Comparison of ENCODE assay signal across 16 cellular contexts in the genomic region with DNA sequence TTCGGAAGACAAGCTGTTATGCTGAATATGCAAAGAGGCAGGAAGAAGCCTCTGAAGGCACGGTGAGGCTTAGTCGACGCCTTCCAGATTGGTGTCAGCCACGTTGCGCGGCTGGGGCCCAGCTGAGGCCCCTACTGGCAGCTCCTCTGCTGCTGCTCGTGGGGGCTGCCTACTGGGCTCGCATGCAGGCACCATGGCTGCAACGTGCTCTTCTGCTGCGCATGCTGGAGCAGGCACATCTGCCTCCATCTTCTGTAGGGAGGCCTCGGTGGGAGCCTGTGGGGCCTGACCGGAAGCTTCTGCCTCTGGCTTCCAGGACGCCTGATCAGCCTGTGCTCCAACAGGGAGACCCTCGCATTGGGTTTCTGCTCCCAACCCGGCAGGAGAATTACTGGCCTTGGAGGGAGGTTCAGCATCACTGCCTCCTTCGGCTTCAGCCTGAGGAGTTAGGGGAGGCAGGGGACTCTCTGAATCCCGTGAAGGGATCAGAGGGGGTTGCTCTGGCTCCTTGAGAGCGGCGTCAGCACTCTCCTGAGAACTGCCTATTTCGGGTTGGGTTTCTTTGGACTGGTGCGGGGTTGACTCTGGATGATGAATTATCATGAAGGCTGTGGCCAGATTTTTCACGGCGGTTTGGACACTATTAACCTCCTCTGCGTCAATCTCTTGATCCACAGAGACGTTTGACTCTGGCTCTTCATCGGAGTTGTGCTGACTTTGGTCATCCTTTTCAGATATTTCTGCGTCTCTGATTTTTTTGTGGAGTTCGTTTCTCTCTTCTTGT. TPM values are rescaled to one million over a fixed set of nuclear protein-coding genes. Genes with fewer than 3 reads are reported as not detected.
A peak's percentile ranks its signal among the peaks of the same experiment; 100 is the strongest.
DNase-seq lines count a peak whose midpoint lies in the region; ATAC-seq and TF ChIP-seq lines count a peak whose summit lies in the region.
"Had no signal": no experiment of that assay in that cellular context is flagged by ENCODE, and none has a peak within 500 bp of the region (broad histone marks: within the 10 kb centered on the region; RNA-seq: fewer than 3 reads in every experiment).

No MANE protein-coding gene starts in this region.

- 62 to 79% (median 64%) methylated on average over 29 of the region's 29 CpGs for WGBS in psoas muscle, 3 donors
- 92% methylated on average over 29 of the region's 29 CpGs for WGBS in hepatocyte (ENCODE audit: low lambda C conversion rate, missing lambda C conversion rate)

- H3K9me3 ChIP-seq in psoas muscle (no peaks in the 10 kb centered on the region), hepatocyte (ENCODE audit: low read depth) (no peaks in the 10 kb centered on the region)
- H3K9me3 ChIP-seq: SJCRH30 had no signal

- no peak overlapping the region for H3K4me3 ChIP-seq in fibroblast of the aortic adventitia (ENCODE audit: low read depth, low read length)
- no peak overlapping the region for H3K4me3 ChIP-seq in psoas muscle
- no peak overlapping the region for H3K4me3 ChIP-seq in hepatocyte
- H3K4me3 ChIP-seq: SJCRH30 had no signal

- H4K20me1 ChIP-seq in hepatocyte (ENCODE audit: insufficient read depth, poor library complexity, severe bottlenecking) = no peaks in the 10 kb centered on the region

- H3K27ac ChIP-seq in psoas muscle (peak overlapping the region; percentile 84), hepatocyte (no peak overlapping the region)
- H3K27ac ChIP-seq: 22Rv1, SJCRH30 had no signal

- no peak overlapping the region for H3K4me2 ChIP-seq in hepatocyte

- no peak for TF ChIP-seq CTCF in fibroblast of the aortic adventitia (IDR thresholded peaks at IDR 0.05; ENCODE audit: insufficient read depth, low read length)
- TF ChIP-seq CTCF in psoas muscle (IDR thresholded peaks at IDR 0.05) = no peak
- no peak for TF ChIP-seq CTCF in hepatocyte (IDR thresholded peaks at IDR 0.05; ENCODE audit: poor library complexity)

- no peaks in the 10 kb centered on the region for H3K27me3 ChIP-seq in psoas muscle (ENCODE audit: insufficient read depth in 3 of 3, low read length in 2 of 3)
- no peaks in the 10 kb centered on the region for H3K27me3 ChIP-seq in hepatocyte
- H3K27me3 ChIP-seq: SJCRH30 had no signal

- DNase-seq in DMS 273 (lab: John Stamatoyannopoulos, UW; ENCODE audit: unreplicated experiment) (peak; percentile 24), DMS 273 treated with DMSO at 0.1 percent for 48 hours (lab: John Stamatoyannopoulos, UW) (no peak), NCI-H446 treated with DMSO at 0.1 percent for 48 hours (lab: John Stamatoyannopoulos, UW) (peak; percentile 19), fibroblast of the aortic adventitia (ENCODE audit: low read depth) (peak; percentile 78), psoas muscle (no peak), activated gamma-delta T cell (lab: John Stamatoyannopoulos, UW) (no peak), hepatocyte (ENCODE audit: low spot score) (no peak)
- DNase-seq in activated effector memory CD4-positive, alpha-beta T cell treated with anti-CD3 and anti-CD28 coated beads, Interleukin-2, amount 50 U/mL, for 16 hours = no peak
- DNase-seq: AML-193, GDM1, NCI-H1092 treated with DMSO at 0.1 percent for 48 hours, NCI-H2081 treated with DMSO at 0.1 percent for 48 hours, NCI-H748 treated with DMSO at 0.1 percent for 48 hours, SJCRH30 had no signal

- H3K36me3 ChIP-seq in psoas muscle (ENCODE audit: insufficient read depth in 1 of 2, low read depth in 1 of 2) (peaks cover 0 to 65% of the 10 kb centered on the region in 2 donors), hepatocyte (replicated peaks; ENCODE audit: insufficient read depth, low read depth) (no peaks in the 10 kb centered on the region)
- H3K36me3 ChIP-seq: SJCRH30 had no signal

- H3K79me2 ChIP-seq in hepatocyte = no peaks in the 10 kb centered on the region

- H3K9me2 ChIP-seq in hepatocyte (replicated peaks; ENCODE audit: insufficient read depth) = no peaks in the 10 kb centered on the region

- intact Hi-C loops in psoas muscle (cut with DNase I) = loop anchor here in 1 of 2 donors (10.0 kb wide), 1 partner anchor 452 kb away; no protein-coding TSS in a partner anchor

- H3K4me1 ChIP-seq in psoas muscle (peaks cover 43% of the 10 kb centered on the region), hepatocyte (ENCODE audit: insufficient read depth) (peaks cover 5% of the 10 kb centered on the region)

- ATAC-seq in psoas muscle = peak; percentile 10 to 65 (median 27)

- H2AFZ ChIP-seq in hepatocyte = no peak overlapping the region

RNA-seq across cellular contexts. Expression of a gene that starts 49.1 kb away (rescaled TPM):
- 0.33 and 0.36 TPM in 2 replicates for total RNA-seq in fibroblast of the aortic adventitia (ENCODE audit: low replicate concordance)
- total RNA-seq in psoas muscle = 100 to 1,000 TPM; 128 to 230 (median 158) TPM
- 10 to 100 TPM in 2 of 3 donors, 1 to 10 TPM in 1; 1.8 to 40.7 (median 32.1) TPM for polyA plus RNA-seq in psoas muscle
- 0.50 and 0.56 TPM in 2 replicates for total RNA-seq in hepatocyte
- polyA plus RNA-seq in hepatocyte = 0.37 and 0.43 TPM in 2 replicates
- total RNA-seq: NCI-H460 had no signal

Comparison
In these comparisons a context has a peak if more than half of its experiments do, and no peak if none do; other contexts are left out.
1. DNase-seq: peak in DMS 273 (single experiment), NCI-H446 treated with DMSO at 0.1 percent for 48 hours (single experiment) and fibroblast of the aortic adventitia (single experiment); none in DMS 273 treated with DMSO at 0.1 percent for 48 hours (single experiment), psoas muscle (0 of 2), activated gamma-delta T cell (single experiment), hepatocyte (single experiment) and activated effector memory CD4-positive, alpha-beta T cell treated with anti-CD3 and anti-CD28 coated beads, Interleukin-2, amount 50 U/mL, for 16 hours (single experiment).
2. RNA of a gene that starts 49.1 kb away (total RNA-seq): 128 to 230 TPM in psoas muscle; 0.50 to 0.56 TPM in hepatocyte and 0.33 to 0.36 TPM in fibroblast of the aortic adventitia; every median in the first group is over 10 times any median in the second.